ENCODE assay signal across 8 cellular contexts in genomic region chr2:182473635-182474034, GRCh38. TPM values are rescaled to one million over a fixed set of nuclear protein-coding genes. Genes with fewer than 3 reads are reported as not detected.
"Had no signal": no experiment of that assay in that cellular context is flagged by ENCODE, and none has a peak within 500 bp of the region (broad histone marks: within the 10 kb centered on the region; RNA-seq: fewer than 3 reads in every experiment).

No MANE protein-coding gene starts in this region.

- DNase-seq: GDM1, GF-D8 had no signal

- ATAC-seq: GM12878 had no signal

- FAIRE-seq: G401.6, GM12878, GM12891, GM12892, GM18507, GM19239 had no signal

- H3K4me3 ChIP-seq: GM12878 had no signal

RNA-seq across cellular contexts. Expression of gene PDE1A, which starts 46.8 kb away (rescaled TPM):
- total RNA-seq: GM12878 had no signal
